1 cellular context compared by ENCODE assay signal in genomic region chr5:150777685-150778084, GRCh38.
TF ChIP-seq lines count a peak whose summit lies in the region.

No MANE protein-coding gene starts in this region.

TF ChIP-seq in SK-N-SH, 30 proteins besides CTCF, POLR2A, EP300 and RAD21 (continued from another document):
- no peak for TF ChIP-seq ZBTB33 (IDR thresholded peaks at IDR 0.05; ENCODE audit: borderline replicate concordance, low read depth)
- TF ChIP-seq YY1 (IDR thresholded peaks at IDR 0.05; ENCODE audit: low read depth): no peak
- TF ChIP-seq FOXJ3 (CRISPR knock-in tag; IDR thresholded peaks at IDR 0.05): no peak
- TF ChIP-seq MEF2A (IDR thresholded peaks at IDR 0.05; ENCODE audit: borderline replicate concordance, low read depth): no peak
- TF ChIP-seq FOXM1 (IDR thresholded peaks at IDR 0.05; ENCODE audit: low read depth): no peak
- no peak for TF ChIP-seq IRF3 (IDR thresholded peaks at IDR 0.05; ENCODE audit: low read depth, low read length)
- TF ChIP-seq TCF12 (IDR thresholded peaks at IDR 0.05): no peak
- no peak for TF ChIP-seq RXRA (IDR thresholded peaks at IDR 0.05; ENCODE audit: borderline replicate concordance, low read depth)
- no peak for TF ChIP-seq REST (IDR thresholded peaks at IDR 0.05; ENCODE audit: low read depth, low read length)
- no peak for TF ChIP-seq RCOR1 (IDR thresholded peaks at IDR 0.05; ENCODE audit: low read length)
- no peak for TF ChIP-seq USF2 (IDR thresholded peaks at IDR 0.05; ENCODE audit: borderline replicate concordance, low read depth, low read length)
